16 cellular contexts compared by ENCODE assay signal in the genomic region with DNA sequence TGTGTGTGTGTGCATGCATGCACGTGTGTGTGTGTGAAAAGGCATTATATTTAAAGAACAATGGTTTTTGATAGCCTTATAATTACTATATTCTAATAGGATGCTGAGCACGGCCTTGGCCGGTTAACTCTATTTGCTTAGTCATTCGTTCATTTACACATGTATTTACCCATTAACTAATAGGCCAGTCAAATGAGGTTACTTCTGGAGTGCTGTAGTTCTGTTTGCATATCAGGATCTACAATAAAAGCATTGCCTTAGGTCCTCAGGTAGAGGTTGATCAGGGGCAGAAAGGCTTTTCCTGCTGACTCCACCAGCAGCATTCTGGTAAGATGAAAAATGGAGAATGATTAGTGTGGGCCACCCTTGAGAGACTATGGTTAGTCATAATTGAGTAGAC.
DNase-seq lines count a peak whose midpoint lies in the region; ATAC-seq and TF ChIP-seq lines count a peak whose summit lies in the region.
"Had no signal": no experiment of that assay in that cellular context is flagged by ENCODE, and none has a peak within 500 bp of the region (broad histone marks: within the 10 kb centered on the region; RNA-seq: fewer than 3 reads in every experiment).

No MANE protein-coding gene starts in this region.

- no peaks in the 10 kb centered on the region for H3K27me3 ChIP-seq in spleen (replicated peaks in 1 of 7)
- H3K27me3 ChIP-seq in left lung: no peaks in the 10 kb centered on the region
- H3K27me3 ChIP-seq: BLaER1 had no signal

- no peaks in the 10 kb centered on the region for H3K27me3 Mint-ChIP-seq in WTC11 (ENCODE audit: low read depth)

- peak in 2 of 3 experiments; percentile 56 to 82 for DNase-seq in NCI-H1417 (lab: John Stamatoyannopoulos, UW)
- DNase-seq in NCI-H2081 treated with DMSO at 0.1 percent for 48 hours (lab: John Stamatoyannopoulos, UW): peak; percentile 72
- DNase-seq in WTC11 (ENCODE audit: low spot score): no peak
- DNase-seq in T-helper 9 cell: no peak
- DNase-seq in spleen: no peak
- no peak for DNase-seq in left lung
- DNase-seq: CD8-positive, alpha-beta memory T cell; DMS 273 treated with DMSO at 0.1 percent for 48 hours; EL; IMR-90; NCI-H1694 treated with DMSO at 0.1 percent for 48 hours; NCI-H2171 treated with DMSO at 0.1 percent for 48 hours; NCI-H510A treated with DMSO at 0.1 percent for 48 hours had no signal

- intact Hi-C loops in spleen (cut with DNase I; ENCODE audit: low total_unique reads) (no loop called here), left lung (cut with DNase I) (no loop called here)

- H3K36me3 ChIP-seq in spleen (peaks cover 0 to 100% (median 60%) of the 10 kb centered on the region in 6 donors), left lung (peaks cover 0 to 68% of the 10 kb centered on the region in 2 donors)
- H3K36me3 ChIP-seq: HAP-1 had no signal

- CTCF ChIA-PET in WTC11 (lab: Charles Lee): interaction anchor here (0.6 to 1.2 kb wide), 2 partner anchors 15 kb away, joined by 6 to 7 read pairs; no protein-coding TSS in a partner anchor

- no peak overlapping the region for H3K27ac ChIP-seq in spleen
- H3K27ac ChIP-seq in left lung: no peak overlapping the region
- H3K27ac ChIP-seq: BLaER1 had no signal

- H3K9me3 ChIP-seq in spleen: peaks cover 7 to 52% (median 42%) of the 10 kb centered on the region in 8 donors
- peaks cover 0 to 34% of the 10 kb centered on the region in 2 donors for H3K9me3 ChIP-seq in left lung
- H3K9me3 ChIP-seq: HAP-1 had no signal

- WGBS in spleen, 5 donors: 79 to 99% (median 97%) methylated on average over 4 of the region's 4 CpGs

- H3K9me3 Mint-ChIP-seq in WTC11: peaks cover 15% of the 10 kb centered on the region

- TF ChIP-seq CTCF in WTC11 (IDR thresholded peaks at IDR 0.05) (no peak), spleen (IDR thresholded peaks at IDR 0.05 in 8 of 11, conservative IDR thresholded peaks at IDR 0.05 in 3 of 11) (no peak), left lung (IDR thresholded peaks at IDR 0.05) (no peak)

- peaks cover 18% of the 10 kb centered on the region for H3K4me1 Mint-ChIP-seq in WTC11
- H3K4me1 Mint-ChIP-seq: CD8-positive, alpha-beta memory T cell had no signal

- no peaks in the 10 kb centered on the region for H3K4me1 ChIP-seq in spleen
- H3K4me1 ChIP-seq in left lung: no peaks in the 10 kb centered on the region
- H3K4me1 ChIP-seq: BLaER1, HAP-1 had no signal

- POLR2A ChIA-PET in WTC11 (lab: Charles Lee): no interaction called here

- ATAC-seq in WTC11: peak; percentile 36; the same call in 1 of the 2 replicates
- no peak for ATAC-seq in GM19463 (IDR thresholded peaks at IDR 0.05; ENCODE audit: unreplicated experiment)
- ATAC-seq in left lung: no peak

- H3K36me3 Mint-ChIP-seq in WTC11: peaks cover 37% of the 10 kb centered on the region

- TF ChIP-seq POLR2A in spleen (IDR thresholded peaks at IDR 0.05): no peak

- no peak overlapping the region for H3K4me3 Mint-ChIP-seq in WTC11
- H3K4me3 Mint-ChIP-seq: CD8-positive, alpha-beta memory T cell had no signal

- no peak overlapping the region for H3K4me3 ChIP-seq in spleen
- no peak overlapping the region for H3K4me3 ChIP-seq in left lung
- H3K4me3 ChIP-seq: BLaER1, HAP-1 had no signal

- no peak overlapping the region for H3K27ac Mint-ChIP-seq in WTC11
- H3K27ac Mint-ChIP-seq: CD8-positive, alpha-beta memory T cell had no signal

TF ChIP-seq in WTC11, 78 proteins besides CTCF, POLR2A, EP300 and RAD21:
- TF ChIP-seq, protein P1, sequence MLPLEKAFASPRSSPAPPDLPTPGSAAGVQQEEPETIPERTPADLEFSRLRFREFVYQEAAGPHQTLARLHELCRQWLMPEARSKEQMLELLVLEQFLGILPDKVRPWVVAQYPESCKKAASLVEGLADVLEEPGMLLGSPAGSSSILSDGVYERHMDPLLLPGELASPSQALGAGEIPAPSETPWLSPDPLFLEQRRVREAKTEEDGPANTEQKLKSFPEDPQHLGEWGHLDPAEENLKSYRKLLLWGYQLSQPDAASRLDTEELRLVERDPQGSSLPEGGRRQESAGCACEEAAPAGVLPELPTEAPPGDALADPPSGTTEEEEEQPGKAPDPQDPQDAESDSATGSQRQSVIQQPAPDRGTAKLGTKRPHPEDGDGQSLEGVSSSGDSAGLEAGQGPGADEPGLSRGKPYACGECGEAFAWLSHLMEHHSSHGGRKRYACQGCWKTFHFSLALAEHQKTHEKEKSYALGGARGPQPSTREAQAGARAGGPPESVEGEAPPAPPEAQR (CRISPR knock-in tag; IDR thresholded peaks at IDR 0.05): no peak
- TF ChIP-seq IRF2 (CRISPR knock-in tag; IDR thresholded peaks at IDR 0.05; ENCODE audit: borderline replicate concordance, low read depth) (no peak), GTF2I (CRISPR knock-in tag; conservative IDR thresholded peaks at IDR 0.05) (no peak), NR2C2 (CRISPR knock-in tag; IDR thresholded peaks at IDR 0.05) (no peak), ATF1 (CRISPR knock-in tag; IDR thresholded peaks at IDR 0.05) (no peak), OVOL2 (CRISPR knock-in tag; IDR thresholded peaks at IDR 0.05; ENCODE audit: borderline replicate concordance) (no peak), TCF7 (CRISPR knock-in tag; IDR thresholded peaks at IDR 0.05; ENCODE audit: low read depth) (no peak), GABPB1 (CRISPR knock-in tag; IDR thresholded peaks at IDR 0.05) (no peak), GRHL2 (CRISPR knock-in tag; IDR thresholded peaks at IDR 0.05; ENCODE audit: insufficient replicate concordance, severe bottlenecking) (no peak), ETV6 (CRISPR knock-in tag; IDR thresholded peaks at IDR 0.05) (no peak)
- TF ChIP-seq, protein P2, sequence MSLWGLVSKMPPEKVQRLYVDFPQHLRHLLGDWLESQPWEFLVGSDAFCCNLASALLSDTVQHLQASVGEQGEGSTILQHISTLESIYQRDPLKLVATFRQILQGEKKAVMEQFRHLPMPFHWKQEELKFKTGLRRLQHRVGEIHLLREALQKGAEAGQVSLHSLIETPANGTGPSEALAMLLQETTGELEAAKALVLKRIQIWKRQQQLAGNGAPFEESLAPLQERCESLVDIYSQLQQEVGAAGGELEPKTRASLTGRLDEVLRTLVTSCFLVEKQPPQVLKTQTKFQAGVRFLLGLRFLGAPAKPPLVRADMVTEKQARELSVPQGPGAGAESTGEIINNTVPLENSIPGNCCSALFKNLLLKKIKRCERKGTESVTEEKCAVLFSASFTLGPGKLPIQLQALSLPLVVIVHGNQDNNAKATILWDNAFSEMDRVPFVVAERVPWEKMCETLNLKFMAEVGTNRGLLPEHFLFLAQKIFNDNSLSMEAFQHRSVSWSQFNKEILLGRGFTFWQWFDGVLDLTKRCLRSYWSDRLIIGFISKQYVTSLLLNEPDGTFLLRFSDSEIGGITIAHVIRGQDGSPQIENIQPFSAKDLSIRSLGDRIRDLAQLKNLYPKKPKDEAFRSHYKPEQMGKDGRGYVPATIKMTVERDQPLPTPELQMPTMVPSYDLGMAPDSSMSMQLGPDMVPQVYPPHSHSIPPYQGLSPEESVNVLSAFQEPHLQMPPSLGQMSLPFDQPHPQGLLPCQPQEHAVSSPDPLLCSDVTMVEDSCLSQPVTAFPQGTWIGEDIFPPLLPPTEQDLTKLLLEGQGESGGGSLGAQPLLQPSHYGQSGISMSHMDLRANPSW (CRISPR knock-in tag; conservative IDR thresholded peaks at IDR 0.05; ENCODE audit: low read depth): no peak
- TF ChIP-seq, protein P3, sequence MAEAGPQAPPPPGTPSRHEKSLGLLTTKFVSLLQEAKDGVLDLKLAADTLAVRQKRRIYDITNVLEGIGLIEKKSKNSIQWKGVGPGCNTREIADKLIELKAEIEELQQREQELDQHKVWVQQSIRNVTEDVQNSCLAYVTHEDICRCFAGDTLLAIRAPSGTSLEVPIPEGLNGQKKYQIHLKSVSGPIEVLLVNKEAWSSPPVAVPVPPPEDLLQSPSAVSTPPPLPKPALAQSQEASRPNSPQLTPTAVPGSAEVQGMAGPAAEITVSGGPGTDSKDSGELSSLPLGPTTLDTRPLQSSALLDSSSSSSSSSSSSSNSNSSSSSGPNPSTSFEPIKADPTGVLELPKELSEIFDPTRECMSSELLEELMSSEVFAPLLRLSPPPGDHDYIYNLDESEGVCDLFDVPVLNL (CRISPR knock-in tag; IDR thresholded peaks at IDR 0.05; ENCODE audit: borderline replicate concordance, low read depth): no peak
- TF ChIP-seq, protein P4, sequence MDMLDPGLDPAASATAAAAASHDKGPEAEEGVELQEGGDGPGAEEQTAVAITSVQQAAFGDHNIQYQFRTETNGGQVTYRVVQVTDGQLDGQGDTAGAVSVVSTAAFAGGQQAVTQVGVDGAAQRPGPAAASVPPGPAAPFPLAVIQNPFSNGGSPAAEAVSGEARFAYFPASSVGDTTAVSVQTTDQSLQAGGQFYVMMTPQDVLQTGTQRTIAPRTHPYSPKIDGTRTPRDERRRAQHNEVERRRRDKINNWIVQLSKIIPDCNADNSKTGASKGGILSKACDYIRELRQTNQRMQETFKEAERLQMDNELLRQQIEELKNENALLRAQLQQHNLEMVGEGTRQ (CRISPR knock-in tag; IDR thresholded peaks at IDR 0.05): no peak
TF ChIP-seq in WTC11: peak in this region for 0.

Comparison
In these comparisons a context has a peak if more than half of its experiments do, and no peak if none do; other contexts are left out.
1. DNase-seq: peak in NCI-H1417 (2 of 3) and NCI-H2081 treated with DMSO at 0.1 percent for 48 hours (single experiment); none in WTC11 (single experiment), T-helper 9 cell (single experiment), spleen (single experiment) and left lung (0 of 2).